16 cellular contexts compared by ENCODE assay signal in the genomic region with DNA sequence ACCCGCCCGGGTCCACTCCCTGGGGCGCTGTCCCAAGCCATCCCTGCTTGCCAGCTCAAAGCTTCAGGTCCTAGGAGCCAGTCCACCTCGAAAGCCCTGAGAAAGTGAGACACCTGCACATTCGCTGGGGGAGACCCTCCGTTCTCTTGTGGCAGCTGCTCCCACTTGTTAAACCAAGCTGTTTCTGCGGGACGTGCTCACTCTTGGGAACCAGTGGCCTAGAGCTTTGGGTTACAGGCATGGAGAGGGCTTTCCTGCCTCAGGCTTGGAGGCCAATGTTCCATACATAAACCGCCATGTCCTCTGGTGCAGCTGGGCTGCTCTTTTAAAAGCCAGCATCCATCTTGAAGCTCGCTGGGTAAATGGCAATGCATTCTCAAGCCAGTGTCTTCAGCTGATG. TPM values are rescaled to one million over a fixed set of nuclear protein-coding genes. Genes with fewer than 3 reads are reported as not detected.
DNase-seq lines count a peak whose midpoint lies in the region; ATAC-seq, FAIRE-seq and TF ChIP-seq lines count a peak whose summit lies in the region.
"Had no signal": no experiment of that assay in that cellular context is flagged by ENCODE, and none has a peak within 500 bp of the region (broad histone marks: within the 10 kb centered on the region; RNA-seq: fewer than 3 reads in every experiment).

No MANE protein-coding gene starts in this region.

- in situ Hi-C loops in K562 (cut with MboI), result no loop called here

- H3K27me3 Mint-ChIP-seq in activated CD8-positive, alpha-beta T cell treated with anti-CD3 and anti-CD28 coated beads, Interleukin-2, amount 10 ng/mL, durations not matched to agents 7 days and 5 days (ENCODE audit: low read depth), result peaks cover 3% of the 10 kb centered on the region
- peaks cover 2% of the 10 kb centered on the region for H3K27me3 Mint-ChIP-seq in activated CD4-positive, alpha-beta T cell treated with anti-CD3 and anti-CD28 coated beads, Interleukin-2, amount 10 ng/mL, durations not matched to agents 24 days and 14 days
- H3K27me3 Mint-ChIP-seq: CD4-positive, alpha-beta T cell had no signal

- peak overlapping the region in 1 of 2 experiments; percentile 18 for H2BK12ac ChIP-seq in mesenchymal stem cell (ENCODE audit: low read length in 2 of 2)

- H3K4me3 ChIP-seq in BLaER1 (peak overlapping the region; percentile 5; the same call in 1 of the 2 replicates), HUES64 (ENCODE audit: low read length) (no peak overlapping the region), K562 (no peak overlapping the region), mesenchymal stem cell (ENCODE audit: insufficient read depth in 1 of 2, low read depth in 1 of 2, low read length in 2 of 2) (no peak overlapping the region), mucosa of descending colon (no peak overlapping the region)
- H3K4me3 ChIP-seq: GM12878 had no signal

- no peaks in the 10 kb centered on the region for H3K79me1 ChIP-seq in mesenchymal stem cell (replicated peaks; ENCODE audit: low read length, poor library complexity, severe bottlenecking)

- no TSS peak for BruUV-seq in K562 (replicated peaks; lab: Mats Ljungman, UMichigan)

- H3K9me3 Mint-ChIP-seq in activated CD8-positive, alpha-beta T cell treated with anti-CD3 and anti-CD28 coated beads, Interleukin-2, amount 10 ng/mL, durations not matched to agents 7 days and 5 days (ENCODE audit: insufficient read depth), result no peaks in the 10 kb centered on the region
- no peaks in the 10 kb centered on the region for H3K9me3 Mint-ChIP-seq in activated CD4-positive, alpha-beta T cell treated with anti-CD3 and anti-CD28 coated beads, Interleukin-2, amount 10 ng/mL, durations not matched to agents 24 days and 14 days
- H3K9me3 Mint-ChIP-seq: CD4-positive, alpha-beta T cell; HFFc6 had no signal

- H4K8ac ChIP-seq in mesenchymal stem cell (ENCODE audit: low read length), result no peak overlapping the region

- H3K36me3 ChIP-seq in BLaER1, result no peaks in the 10 kb centered on the region
- no peaks in the 10 kb centered on the region for H3K36me3 ChIP-seq in HUES64 (ENCODE audit: insufficient read depth, low read length)
- H3K36me3 ChIP-seq in K562 (ENCODE audit: control insufficient read depth, insufficient read depth, low read length), result no peaks in the 10 kb centered on the region
- peaks cover 9 to 27% of the 10 kb centered on the region in 2 experiments for H3K36me3 ChIP-seq in mesenchymal stem cell (ENCODE audit: control insufficient read depth in 1 of 2, insufficient read depth in 2 of 2, low read depth in 1 of 2, low read length in 2 of 2)
- H3K36me3 ChIP-seq in mucosa of descending colon (ENCODE audit: low read depth), result no peaks in the 10 kb centered on the region

- intact Hi-C loops in K562 (cut with micrococcal nuclease) (no loop called here), mucosa of descending colon (cut with DNase I, micrococcal nuclease) (no loop called here)
- intact Hi-C loops in activated CD4-positive, alpha-beta T cell treated with anti-CD3 and anti-CD28 coated beads, Interleukin-2, amount 10 ng/mL, durations not matched to agents 24 days and 14 days (cut with micrococcal nuclease), result no loop called here

- no peak for FAIRE-seq in K562 (lab: Jason Lieb, UNC)
- FAIRE-seq: GM12878, GM18507 had no signal

- no peak overlapping the region for H3K18ac ChIP-seq in mesenchymal stem cell (ENCODE audit: low read depth in 1 of 2, low read length in 2 of 2)

- H3K9me1 ChIP-seq in K562 (ENCODE audit: control insufficient read depth, insufficient read depth, low read length), result no peaks in the 10 kb centered on the region

- H3K27me3 ChIP-seq in BLaER1, result no peaks in the 10 kb centered on the region
- no peaks in the 10 kb centered on the region for H3K27me3 ChIP-seq in HUES64 (ENCODE audit: insufficient read depth, low read length)
- no peaks in the 10 kb centered on the region for H3K27me3 ChIP-seq in K562 (ENCODE audit: control insufficient read depth in 2 of 2, insufficient read depth in 2 of 2, low read length in 2 of 2)
- H3K27me3 ChIP-seq in mesenchymal stem cell (ENCODE audit: control insufficient read depth in 1 of 2, insufficient read depth in 1 of 2, low read length in 2 of 2), result peaks cover 0 to 10% of the 10 kb centered on the region in 2 experiments

- H3K9ac ChIP-seq in BLaER1 (peak overlapping the region; percentile 48), HUES64 (ENCODE audit: low read depth, low read length) (no peak overlapping the region), K562 (ENCODE audit: insufficient read depth in 1 of 2, low read depth in 2 of 2, low read length in 2 of 2) (peak overlapping the region in 1 of 2 experiments; percentile 77; a peak in 2 of 4 replicates), mesenchymal stem cell (ENCODE audit: low read length) (no peak overlapping the region)

- peak overlapping the region; percentile 41 for H2AK5ac ChIP-seq in mesenchymal stem cell (ENCODE audit: low read length, severe bottlenecking)

- no peak overlapping the region for H3K27ac Mint-ChIP-seq in activated CD8-positive, alpha-beta T cell treated with anti-CD3 and anti-CD28 coated beads, Interleukin-2, amount 10 ng/mL, durations not matched to agents 7 days and 5 days
- no peak overlapping the region for H3K27ac Mint-ChIP-seq in activated CD4-positive, alpha-beta T cell treated with anti-CD3 and anti-CD28 coated beads, Interleukin-2, amount 10 ng/mL, durations not matched to agents 24 days and 14 days
- H3K27ac Mint-ChIP-seq: CD4-positive, alpha-beta T cell; HFFc6 had no signal

- 89% methylated on average over 10 of the region's 10 CpGs for WGBS in HUES64
- WGBS in K562 (ENCODE audit: insufficient coverage, low coverage, missing lambda C conversion rate), result 30% methylated on average over 9 of the region's 10 CpGs
- 96% methylated on average over 10 of the region's 10 CpGs for WGBS in mesenchymal stem cell

- POLR2A ChIA-PET in K562 (lab: Yijun Ruan, JAX), result interaction anchor here (0.6 to 1.1 kb wide), 4 partner anchors 9 to 26 kb away, joined by 3 read pairs; partner anchors contain the start of gene TTYH3
- POLR2A ChIA-PET in activated CD8-positive, alpha-beta T cell treated with anti-CD3 and anti-CD28 coated beads, Interleukin-2, amount 10 ng/mL, durations not matched to agents 7 days and 5 days (lab: Charles Lee), result interaction anchor here (0.7 kb wide), 1 partner anchor 10 kb away, joined by 3 read pairs; no protein-coding TSS in a partner anchor

- DNase-seq in K562 (ENCODE audit: extremely low read depth in 1 of 4, low spot score in 3 of 4), result no peak
- no peak for DNase-seq in mesenchymal stem cell
- DNase-seq in mucosa of descending colon, result no peak
- DNase-seq in activated CD8-positive, alpha-beta T cell treated with anti-CD3 and anti-CD28 coated beads, Interleukin-2, amount 10 ng/mL, durations not matched to agents 7 days and 5 days, result no peak
- no peak for DNase-seq in GOT3 (lab: John Stamatoyannopoulos, UW)
- no peak for DNase-seq in activated CD4-positive, alpha-beta T cell treated with anti-CD3 and anti-CD28 coated beads, Interleukin-2, amount 10 ng/mL, durations not matched to agents 24 days and 14 days
- DNase-seq: C1 segment of cervical spinal cord; CD4-positive, alpha-beta T cell; DMS 273 treated with DMSO at 0.1 percent for 48 hours; HCEC 1CT; HFFc6; KG1 had no signal

- H4K20me1 ChIP-seq in BLaER1 (no peaks in the 10 kb centered on the region), K562 (replicated peaks; ENCODE audit: control insufficient read depth, insufficient read depth, low read length) (0 out of 2 replicates have a peak, but pooled peaks cover 6% of the 10 kb centered on the region)

- no peaks in the 10 kb centered on the region for H3K9me3 ChIP-seq in BLaER1
- no peaks in the 10 kb centered on the region for H3K9me3 ChIP-seq in HUES64 (ENCODE audit: insufficient read depth, low read depth, low read length)
- H3K9me3 ChIP-seq in K562 (replicated peaks; ENCODE audit: control insufficient read depth, insufficient read depth, low read depth, low read length), result no peaks in the 10 kb centered on the region
- no peaks in the 10 kb centered on the region for H3K9me3 ChIP-seq in mesenchymal stem cell (ENCODE audit: control insufficient read depth, low read length)
- H3K9me3 ChIP-seq in mucosa of descending colon, result no peaks in the 10 kb centered on the region

- CTCF ChIA-PET in K562 (lab: Yijun Ruan, JAX; ENCODE audit: low intra/inter-chr PET ratio), result interaction anchor here (0.6 kb wide), 1 partner anchor 57 kb away, joined by 3 read pairs; no protein-coding TSS in a partner anchor
- CTCF ChIA-PET in activated CD8-positive, alpha-beta T cell treated with anti-CD3 and anti-CD28 coated beads, Interleukin-2, amount 10 ng/mL, durations not matched to agents 7 days and 5 days (lab: Charles Lee), result no interaction called here

- H3K4me1 ChIP-seq in BLaER1, result peaks cover 100% of the 10 kb centered on the region
- peaks cover 7% of the 10 kb centered on the region for H3K4me1 ChIP-seq in HUES64 (ENCODE audit: insufficient read depth, low read length)
- H3K4me1 ChIP-seq in K562 (replicated peaks in 1 of 2; ENCODE audit: control insufficient read depth in 2 of 2, insufficient read depth in 2 of 2, low read length in 2 of 2), result peaks cover 10 to 38% of the 10 kb centered on the region in 2 experiments; a peak in 4 of 5 replicates
- peaks cover 19% of the 10 kb centered on the region for H3K4me1 ChIP-seq in mesenchymal stem cell (ENCODE audit: control insufficient read depth, insufficient read depth, low read depth, low read length)
- H3K4me1 ChIP-seq in mucosa of descending colon (ENCODE audit: low read depth), result peaks cover under 1% of the 10 kb centered on the region

- no peak for TF ChIP-seq CTCF in K562 (IDR thresholded peaks at IDR 0.05 in 2 of 3, conservative IDR thresholded peaks at IDR 0.05 in 1 of 3; ENCODE audit: insufficient read depth in 2 of 3, low read depth in 1 of 3, low read length in 3 of 3)
- no peak for TF ChIP-seq CTCF in mucosa of descending colon (IDR thresholded peaks at IDR 0.05)

- no peak for TF ChIP-seq POLR2A in K562 (conservative IDR thresholded peaks at IDR 0.05)

- H3K4ac ChIP-seq in mesenchymal stem cell (ENCODE audit: low read depth in 1 of 2, low read length in 2 of 2), result no peak overlapping the region

- no peak overlapping the region for H2BK120ac ChIP-seq in mesenchymal stem cell (ENCODE audit: low read depth, low read length)

- H3K27ac ChIP-seq in BLaER1, result peak overlapping the region; percentile 88
- peak overlapping the region; percentile 41; the same call in 1 of the 2 replicates for H3K27ac ChIP-seq in HUES64 (ENCODE audit: low read depth, low read length)
- no peak overlapping the region for H3K27ac ChIP-seq in K562 (ENCODE audit: extremely low read depth, low read depth, low read length)
- no peak overlapping the region for H3K27ac ChIP-seq in mesenchymal stem cell (ENCODE audit: low read length, poor library complexity, severe bottlenecking)

- H3K4me3 Mint-ChIP-seq in activated CD8-positive, alpha-beta T cell treated with anti-CD3 and anti-CD28 coated beads, Interleukin-2, amount 10 ng/mL, durations not matched to agents 7 days and 5 days, result no peak overlapping the region
- H3K4me3 Mint-ChIP-seq in activated CD4-positive, alpha-beta T cell treated with anti-CD3 and anti-CD28 coated beads, Interleukin-2, amount 10 ng/mL, durations not matched to agents 24 days and 14 days, result no peak overlapping the region
- H3K4me3 Mint-ChIP-seq: CD4-positive, alpha-beta T cell; HFFc6 had no signal

- no peak overlapping the region for H2BK5ac ChIP-seq in mesenchymal stem cell (ENCODE audit: low read depth, low read length, poor library complexity, severe bottlenecking)

- no peaks in the 10 kb centered on the region for H3K79me2 ChIP-seq in K562 (ENCODE audit: control insufficient read depth, insufficient read depth, low read length)

- no peak overlapping the region for H2BK15ac ChIP-seq in mesenchymal stem cell (ENCODE audit: low read depth, poor library complexity, severe bottlenecking)

- H2AFZ ChIP-seq in K562 (ENCODE audit: low read depth, low read length) (0 out of 2 replicates have a peak overlapping the region, but pooled peaks have one; percentile 49), mesenchymal stem cell (ENCODE audit: low read depth, low read length) (no peak overlapping the region)

- ATAC-seq in K562 (no peak), mucosa of descending colon (no peak)
- ATAC-seq in activated CD8-positive, alpha-beta T cell treated with anti-CD3 and anti-CD28 coated beads, Interleukin-2, amount 10 ng/mL, durations not matched to agents 7 days and 5 days, result no peak

- H3K4me1 Mint-ChIP-seq in activated CD8-positive, alpha-beta T cell treated with anti-CD3 and anti-CD28 coated beads, Interleukin-2, amount 10 ng/mL, durations not matched to agents 7 days and 5 days (ENCODE audit: low read depth), result peaks cover 13% of the 10 kb centered on the region
- peaks cover 5% of the 10 kb centered on the region for H3K4me1 Mint-ChIP-seq in activated CD4-positive, alpha-beta T cell treated with anti-CD3 and anti-CD28 coated beads, Interleukin-2, amount 10 ng/mL, durations not matched to agents 24 days and 14 days

- H4K91ac ChIP-seq in mesenchymal stem cell (ENCODE audit: low read length), result peak overlapping the region; percentile 25

- TF ChIP-seq RAD21 in K562 (CRISPR knock-in tag; conservative IDR thresholded peaks at IDR 0.05 in 1 of 2, IDR thresholded peaks at IDR 0.05 in 1 of 2), result no peak

- H3K36me3 Mint-ChIP-seq in activated CD8-positive, alpha-beta T cell treated with anti-CD3 and anti-CD28 coated beads, Interleukin-2, amount 10 ng/mL, durations not matched to agents 7 days and 5 days (ENCODE audit: low read depth), result no peaks in the 10 kb centered on the region
- H3K36me3 Mint-ChIP-seq in activated CD4-positive, alpha-beta T cell treated with anti-CD3 and anti-CD28 coated beads, Interleukin-2, amount 10 ng/mL, durations not matched to agents 24 days and 14 days (ENCODE audit: low read depth), result no peaks in the 10 kb centered on the region

- no peak overlapping the region for H3K23ac ChIP-seq in mesenchymal stem cell (ENCODE audit: low read length in 2 of 2)

- H3K14ac ChIP-seq in mesenchymal stem cell (ENCODE audit: low read length in 2 of 2), result no peak overlapping the region

- no peak for TF ChIP-seq EP300 in K562 (IDR thresholded peaks at IDR 0.05; ENCODE audit: low read length)

- H3K4me2 ChIP-seq in BLaER1 (peak overlapping the region; percentile 91), K562 (ENCODE audit: insufficient read depth, low read length) (peak overlapping the region; percentile 8; the same call in 1 of the 2 replicates), mesenchymal stem cell (ENCODE audit: low read length, poor library complexity, severe bottlenecking) (no peak overlapping the region)

RNA-seq across cellular contexts. Expression of gene TTYH3, which starts 19.9 kb away (rescaled TPM):
- 83.8 TPM for polyA plus RNA-seq in HUES64 (2013, experiment 1 of 2)
- 102 TPM for polyA plus RNA-seq in HUES64 (2013, experiment 2 of 2)
- total RNA-seq in K562 (2011; cell fraction: chromatin; rRNA removed; ENCODE audit: low replicate concordance), result 4.3 and 18.5 TPM in 2 replicates
- total RNA-seq in K562 (2011; cell fraction: nucleolus; rRNA removed), result 13.6 and 17.2 TPM in 2 replicates
- 8.4 and 9.7 TPM in 2 replicates for total RNA-seq in K562 (2011; cell fraction: nucleoplasm; rRNA removed)
- total RNA-seq in K562 (2014; rRNA removed) (1.4 and 1.5 TPM in 2 replicates), K562 (2014; rRNA removed; fragmentation: Illumina TruSeq; extraction: Trizol) (0.06 and 0.11 TPM in 2 replicates), K562 (2015; rRNA removed; fragmentation: Illumina TruSeq; extraction: Trizol) (0.62 and 0.79 TPM in 2 replicates), K562 (2021) (4.9 and 5.5 TPM in 2 replicates), mucosa of descending colon (10 to 100 TPM; 23.4 to 63.7 (median 32.1) TPM)
- polyA plus RNA-seq in K562 (2011; rRNA removed) (1.7 and 4.5 TPM in 2 replicates), K562 (2014; fragmentation: Illumina TruSeq; extraction: Trizol) (1.1 and 2.0 TPM in 2 replicates), K562 (2014; fragmentation: Nextera tagmentation; extraction: Ambion mirVana) (under 1 TPM; 0.01 to 0.04 TPM), K562 (2014; rRNA removed) (1.1 and 1.9 TPM in 2 replicates)
- polyA plus RNA-seq in K562 (2011; cell fraction: cytosol; rRNA removed), result 2.7 and 5.1 TPM in 2 replicates
- polyA plus RNA-seq in K562 (2011; cell fraction: nucleus; rRNA removed), result 13.6 and 13.8 TPM in 2 replicates
- 3.5 and 7.4 TPM in 2 replicates for polyA plus RNA-seq in K562 (2012)
- polyA minus RNA-seq in K562 (2011; rRNA and poly(A)+ RNA removed), result 0.96 and 1.1 TPM in 2 replicates
- polyA minus RNA-seq in K562 (2011; cell fraction: cytosol; rRNA and poly(A)+ RNA removed), result 5.5 and 6.6 TPM in 2 replicates
- polyA minus RNA-seq in K562 (2011; cell fraction: nucleus; rRNA and poly(A)+ RNA removed), result 5.7 and 5.9 TPM in 2 replicates
- polyA plus RNA-seq in mesenchymal stem cell (2013, experiment 1 of 2), result 198 TPM
- 194 TPM for polyA plus RNA-seq in mesenchymal stem cell (2013, experiment 2 of 2)
- total RNA-seq in activated CD8-positive, alpha-beta T cell treated with anti-CD3 and anti-CD28 coated beads, Interleukin-2, amount 10 ng/mL, durations not matched to agents 7 days and 5 days, result 10 to 100 TPM; 37.0 to 37.7 TPM
- 35.6 and 38.0 TPM in 2 replicates for total RNA-seq in activated CD4-positive, alpha-beta T cell treated with anti-CD3 and anti-CD28 coated beads, Interleukin-2, amount 10 ng/mL, durations not matched to agents 24 days and 14 days

RNA-seq across cellular contexts. Expression of gene IQCE, which starts 53.1 kb away (rescaled TPM):
- 3.9 TPM for polyA plus RNA-seq in HUES64 (2013, experiment 1 of 2)
- polyA plus RNA-seq in HUES64 (2013, experiment 2 of 2), result 4.8 TPM
- total RNA-seq in K562 (2011; cell fraction: chromatin; rRNA removed; ENCODE audit: low replicate concordance), result 26.8 and 52.1 TPM in 2 replicates
- 20.3 and 21.5 TPM in 2 replicates for total RNA-seq in K562 (2011; cell fraction: nucleolus; rRNA removed)
- 22.9 and 30.8 TPM in 2 replicates for total RNA-seq in K562 (2011; cell fraction: nucleoplasm; rRNA removed)
- total RNA-seq in K562 (2014; rRNA removed) (7.2 and 8.5 TPM in 2 replicates), K562 (2014; rRNA removed; fragmentation: Illumina TruSeq; extraction: Trizol) (1.7 and 3.5 TPM in 2 replicates), K562 (2015; rRNA removed; fragmentation: Illumina TruSeq; extraction: Trizol) (3.7 and 4.2 TPM in 2 replicates), K562 (2021) (7.8 and 8.7 TPM in 2 replicates), mucosa of descending colon (10 to 100 TPM; 27.9 to 41.2 (median 35.9) TPM)
- polyA plus RNA-seq in K562 (2011; rRNA removed) (3.2 and 5.0 TPM in 2 replicates), K562 (2014; fragmentation: Illumina TruSeq; extraction: Trizol) (4.4 and 6.5 TPM in 2 replicates), K562 (2014; fragmentation: Nextera tagmentation; extraction: Ambion mirVana) (under 1 TPM; 0.18 to 0.28 TPM), K562 (2014; rRNA removed) (5.1 and 6.1 TPM in 2 replicates)
- polyA plus RNA-seq in K562 (2011; cell fraction: cytosol; rRNA removed), result 2.3 and 3.0 TPM in 2 replicates
- polyA plus RNA-seq in K562 (2011; cell fraction: nucleus; rRNA removed), result 12.8 and 18.1 TPM in 2 replicates
- 5.3 and 7.0 TPM in 2 replicates for polyA plus RNA-seq in K562 (2012)
- polyA minus RNA-seq in K562 (2011; rRNA and poly(A)+ RNA removed), result 3.7 and 4.7 TPM in 2 replicates
- 3.9 and 4.8 TPM in 2 replicates for polyA minus RNA-seq in K562 (2011; cell fraction: cytosol; rRNA and poly(A)+ RNA removed)
- polyA minus RNA-seq in K562 (2011; cell fraction: nucleus; rRNA and poly(A)+ RNA removed), result 5.5 and 5.9 TPM in 2 replicates
- polyA plus RNA-seq in mesenchymal stem cell (2013, experiment 1 of 2), result 10.2 TPM
- polyA plus RNA-seq in mesenchymal stem cell (2013, experiment 2 of 2), result 10.0 TPM
- 10 to 100 TPM; 11.6 to 12.4 TPM for total RNA-seq in activated CD8-positive, alpha-beta T cell treated with anti-CD3 and anti-CD28 coated beads, Interleukin-2, amount 10 ng/mL, durations not matched to agents 7 days and 5 days
- total RNA-seq in activated CD4-positive, alpha-beta T cell treated with anti-CD3 and anti-CD28 coated beads, Interleukin-2, amount 10 ng/mL, durations not matched to agents 24 days and 14 days, result 11.7 and 12.3 TPM in 2 replicates

RNA-seq across cellular contexts. Expression of gene BRAT1, which starts 56.6 kb away (rescaled TPM):
- 33.9 TPM for polyA plus RNA-seq in HUES64 (2013, experiment 1 of 2)
- polyA plus RNA-seq in HUES64 (2013, experiment 2 of 2), result 33.3 TPM
- total RNA-seq in K562 (2011; cell fraction: chromatin; rRNA removed; ENCODE audit: low replicate concordance), result 18.7 and 76.7 TPM in 2 replicates
- 75.9 and 80.0 TPM in 2 replicates for total RNA-seq in K562 (2011; cell fraction: nucleolus; rRNA removed)
- total RNA-seq in K562 (2011; cell fraction: nucleoplasm; rRNA removed), result 35.8 and 37.1 TPM in 2 replicates
- 48.2 and 53.8 TPM in 2 replicates for total RNA-seq in K562 (2014; rRNA removed)
- 1.9 and 3.7 TPM in 2 replicates for total RNA-seq in K562 (2014; rRNA removed; fragmentation: Illumina TruSeq; extraction: Trizol)
- total RNA-seq in K562 (2015; rRNA removed; fragmentation: Illumina TruSeq; extraction: Trizol), result 14.6 and 17.4 TPM in 2 replicates
- total RNA-seq in K562 (2021), result 49.6 and 49.8 TPM in 2 replicates
- 10.5 and 23.7 TPM in 2 replicates for polyA plus RNA-seq in K562 (2011; rRNA removed)
- 14.1 and 48.2 TPM in 2 replicates for polyA plus RNA-seq in K562 (2011; cell fraction: cytosol; rRNA removed)
- polyA plus RNA-seq in K562 (2011; cell fraction: nucleus; rRNA removed), result 84.7 and 142 TPM in 2 replicates
- 37.7 and 38.8 TPM in 2 replicates for polyA plus RNA-seq in K562 (2012)
- 5.8 and 20.3 TPM in 2 replicates for polyA plus RNA-seq in K562 (2014; fragmentation: Illumina TruSeq; extraction: Trizol)
- under 1 TPM; 0.13 to 0.31 TPM for polyA plus RNA-seq in K562 (2014; fragmentation: Nextera tagmentation; extraction: Ambion mirVana)
- polyA plus RNA-seq in K562 (2014; rRNA removed), result 35.3 and 39.1 TPM in 2 replicates
- 3.2 and 7.4 TPM in 2 replicates for polyA minus RNA-seq in K562 (2011; rRNA and poly(A)+ RNA removed)
- 27.3 and 27.9 TPM in 2 replicates for polyA minus RNA-seq in K562 (2011; cell fraction: cytosol; rRNA and poly(A)+ RNA removed)
- polyA minus RNA-seq in K562 (2011; cell fraction: nucleus; rRNA and poly(A)+ RNA removed), result 22.2 and 25.0 TPM in 2 replicates
- 10.5 TPM for polyA plus RNA-seq in mesenchymal stem cell (2013, experiment 1 of 2)
- 10.6 TPM for polyA plus RNA-seq in mesenchymal stem cell (2013, experiment 2 of 2)
- 10 to 100 TPM; 20.7 to 27.9 (median 22.1) TPM for total RNA-seq in mucosa of descending colon
- total RNA-seq in activated CD8-positive, alpha-beta T cell treated with anti-CD3 and anti-CD28 coated beads, Interleukin-2, amount 10 ng/mL, durations not matched to agents 7 days and 5 days, result 10 to 100 TPM; 39.4 to 40.7 TPM
- total RNA-seq in activated CD4-positive, alpha-beta T cell treated with anti-CD3 and anti-CD28 coated beads, Interleukin-2, amount 10 ng/mL, durations not matched to agents 24 days and 14 days, result 39.5 and 40.9 TPM in 2 replicates

Comparison
In these comparisons a context has a peak if more than half of its experiments do, and no peak if none do; other contexts are left out.
1. H3K27ac ChIP-seq: peak in BLaER1 (single experiment) and HUES64 (single experiment); none in K562 (single experiment) and mesenchymal stem cell (single experiment).